13 cellular contexts compared by ENCODE assay signal in genomic region chr5:117318528-117318927, GRCh38.
A peak's percentile ranks its signal among the peaks of the same experiment; 100 is the strongest.
DNase-seq lines count a peak whose midpoint lies in the region; TF ChIP-seq lines count a peak whose summit lies in the region.
"Had no signal": no experiment of that assay in that cellular context is flagged by ENCODE, and none has a peak within 500 bp of the region (broad histone marks: within the 10 kb centered on the region; RNA-seq: fewer than 3 reads in every experiment).

No MANE protein-coding gene starts in this region.

- no peaks in the 10 kb centered on the region for H3K9me3 Mint-ChIP-seq in chondrocyte (ENCODE audit: low read depth)

- no peak overlapping the region for H2BK15ac ChIP-seq in mesendoderm (replicated peaks; ENCODE audit: low read depth)

- no CpG with 5 or more reads among the region's 2 CpGs for WGBS in mesendoderm (ENCODE audit: extremely low coverage, insufficient coverage, low lambda C conversion rate)

- no peaks in the 10 kb centered on the region for H3K79me2 ChIP-seq in mesendoderm (ENCODE audit: control insufficient read depth, insufficient read depth, low read length)

- H3K18ac ChIP-seq in mesendoderm (ENCODE audit: low read length), result no peak overlapping the region

- no peak overlapping the region for H2BK5ac ChIP-seq in mesendoderm (ENCODE audit: low read length)

- no peak overlapping the region for H2BK120ac ChIP-seq in mesendoderm (ENCODE audit: low read depth, low read length)

- H3K4me3 ChIP-seq in GM06990 (replicated peaks; ENCODE audit: low read depth, low read length) (no peak overlapping the region), LNCaP clone FGC (ENCODE audit: low read depth, low read length) (no peak overlapping the region), mesendoderm (ENCODE audit: low read length) (no peak overlapping the region)
- H3K4me3 ChIP-seq: lung had no signal

- no peaks in the 10 kb centered on the region for H3K27me3 Mint-ChIP-seq in chondrocyte (ENCODE audit: low read depth)
- H3K27me3 Mint-ChIP-seq: central memory CD8-positive, alpha-beta T cell had no signal

- H3K36me3 ChIP-seq in GM06990 (ENCODE audit: control insufficient read depth, insufficient read depth, low read length), result no peaks in the 10 kb centered on the region
- no peaks in the 10 kb centered on the region for H3K36me3 ChIP-seq in mesendoderm (ENCODE audit: control insufficient read depth, insufficient read depth, low read length)

- no peak overlapping the region for H2AK5ac ChIP-seq in mesendoderm (ENCODE audit: low read length)

- no peak overlapping the region for H3K4me3 Mint-ChIP-seq in chondrocyte (ENCODE audit: unreplicated experiment)
- H3K4me3 Mint-ChIP-seq: central memory CD8-positive, alpha-beta T cell had no signal

- no peak overlapping the region for H3K27ac ChIP-seq in mesendoderm (ENCODE audit: low read depth, low read length)

- DNase-seq in GM06990 (ENCODE audit: extremely low read depth, insufficient read length) (no peak), LNCaP clone FGC (ENCODE audit: low read depth) (no peak), chondrocyte (ENCODE audit: low spot score) (no peak), mesendoderm (peak; percentile 79), NCI-H1694 (lab: John Stamatoyannopoulos, UW) (no peak), DMS153 (lab: John Stamatoyannopoulos, UW) (no peak)
- DNase-seq in stimulated activated CD4-positive, alpha-beta T cell treated with anti-CD3 and anti-CD28 coated beads, Interleukin-12 subunit alpha, Interleukin-12 subunit beta, amount 100 ng/mL, for 4 hours, result no peak
- DNase-seq: activated naive CD4-positive, alpha-beta T cell; glutamatergic neuron; NCI-H345; occipital lobe had no signal

- H3K56ac ChIP-seq in mesendoderm (ENCODE audit: low read length), result no peak overlapping the region

- no peaks in the 10 kb centered on the region for H3K27me3 ChIP-seq in GM06990 (replicated peaks; ENCODE audit: control insufficient read depth, insufficient read depth, low read length)
- no peaks in the 10 kb centered on the region for H3K27me3 ChIP-seq in mesendoderm (ENCODE audit: insufficient read depth, low read length, poor library complexity)

- no peak overlapping the region for H4K8ac ChIP-seq in mesendoderm (ENCODE audit: low read depth, low read length)

- no peaks in the 10 kb centered on the region for H3K4me1 Mint-ChIP-seq in chondrocyte (ENCODE audit: low read depth)
- H3K4me1 Mint-ChIP-seq: central memory CD8-positive, alpha-beta T cell had no signal

- H3K27ac Mint-ChIP-seq in chondrocyte (ENCODE audit: unreplicated experiment), result no peak overlapping the region

- H4K5ac ChIP-seq in mesendoderm (ENCODE audit: low read length), result no peak overlapping the region

- no peaks in the 10 kb centered on the region for H3K79me1 ChIP-seq in mesendoderm (ENCODE audit: low read length)

- H3K4ac ChIP-seq in mesendoderm (ENCODE audit: low read depth, low read length), result no peak overlapping the region

- no peaks in the 10 kb centered on the region for H3K36me3 Mint-ChIP-seq in chondrocyte (ENCODE audit: low read depth)

- peak; percentile 24 for TF ChIP-seq CTCF in GM06990 (IDR thresholded peaks at IDR 0.05; ENCODE audit: insufficient read depth, low read length, poor library complexity, severe bottlenecking)
- TF ChIP-seq CTCF in LNCaP clone FGC (IDR thresholded peaks at IDR 0.05; ENCODE audit: control insufficient read depth, extremely low read depth, insufficient read depth), result 0 out of 2 replicates have a peak, but pooled peaks have one; percentile 6
- TF ChIP-seq CTCF in chondrocyte (IDR thresholded peaks at IDR 0.05), result peak; percentile 32

- H3K9ac ChIP-seq in mesendoderm (ENCODE audit: low read length), result no peak overlapping the region

- H3K23ac ChIP-seq in mesendoderm (ENCODE audit: low read length), result no peak overlapping the region

- H3K4me1 ChIP-seq in mesendoderm (ENCODE audit: control insufficient read depth, low read depth, low read length), result no peaks in the 10 kb centered on the region

- no peak overlapping the region for H3K4me2 ChIP-seq in mesendoderm (ENCODE audit: low read length)
